ENCODE assay signal across 1 cellular context in genomic region chr16:78705694-78706093, GRCh38.
TF ChIP-seq lines count a peak whose summit lies in the region.

No MANE protein-coding gene starts in this region.

TF ChIP-seq in SK-N-SH treated with all-trans-retinoic acid at 6 μM for 48 hours, 23 proteins besides CTCF, POLR2A, EP300 and RAD21 (continued from another document):
- TF ChIP-seq, protein P1, sequence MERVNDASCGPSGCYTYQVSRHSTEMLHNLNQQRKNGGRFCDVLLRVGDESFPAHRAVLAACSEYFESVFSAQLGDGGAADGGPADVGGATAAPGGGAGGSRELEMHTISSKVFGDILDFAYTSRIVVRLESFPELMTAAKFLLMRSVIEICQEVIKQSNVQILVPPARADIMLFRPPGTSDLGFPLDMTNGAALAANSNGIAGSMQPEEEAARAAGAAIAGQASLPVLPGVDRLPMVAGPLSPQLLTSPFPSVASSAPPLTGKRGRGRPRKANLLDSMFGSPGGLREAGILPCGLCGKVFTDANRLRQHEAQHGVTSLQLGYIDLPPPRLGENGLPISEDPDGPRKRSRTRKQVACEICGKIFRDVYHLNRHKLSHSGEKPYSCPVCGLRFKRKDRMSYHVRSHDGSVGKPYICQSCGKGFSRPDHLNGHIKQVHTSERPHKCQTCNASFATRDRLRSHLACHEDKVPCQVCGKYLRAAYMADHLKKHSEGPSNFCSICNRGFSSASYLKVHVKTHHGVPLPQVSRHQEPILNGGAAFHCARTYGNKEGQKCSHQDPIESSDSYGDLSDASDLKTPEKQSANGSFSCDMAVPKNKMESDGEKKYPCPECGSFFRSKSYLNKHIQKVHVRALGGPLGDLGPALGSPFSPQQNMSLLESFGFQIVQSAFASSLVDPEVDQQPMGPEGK (CRISPR knock-in tag; IDR thresholded peaks at IDR 0.05; ENCODE audit: borderline replicate concordance): no peak
- TF ChIP-seq CSDC2 (CRISPR knock-in tag; IDR thresholded peaks at IDR 0.05) (no peak), TCF4 (CRISPR knock-in tag; IDR thresholded peaks at IDR 0.05; ENCODE audit: borderline replicate concordance) (no peak), ZNF8 (CRISPR knock-in tag; IDR thresholded peaks at IDR 0.05) (no peak), ZC3H10 (CRISPR knock-in tag; IDR thresholded peaks at IDR 0.05) (no peak), ARNTL (CRISPR knock-in tag; IDR thresholded peaks at IDR 0.05; ENCODE audit: borderline replicate concordance, low read depth) (no peak), ZNF565 (CRISPR knock-in tag; conservative IDR thresholded peaks at IDR 0.05; ENCODE audit: low read depth) (no peak)
